Comparison of ENCODE assay signal across 26 cellular contexts in the genomic region with DNA sequence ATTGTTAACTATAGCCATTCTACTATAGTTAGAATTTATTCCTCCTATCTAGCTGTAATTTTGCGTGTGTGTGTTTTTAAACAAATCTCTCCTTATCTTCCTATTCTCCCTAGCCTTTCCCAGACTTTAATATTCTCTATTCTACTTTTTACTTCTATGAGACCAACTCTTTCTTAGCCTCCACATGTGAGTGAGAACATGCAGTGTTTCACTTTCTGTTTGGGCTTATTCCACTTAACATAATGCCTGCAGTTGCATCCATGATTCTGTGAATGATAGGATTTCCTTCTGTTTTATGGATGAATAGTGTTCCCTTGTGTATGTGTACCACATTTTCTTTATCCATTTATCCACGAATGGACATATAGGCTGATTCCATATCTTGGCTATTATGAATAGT.
"Had no signal": no experiment of that assay in that cellular context is flagged by ENCODE, and none has a peak within 500 bp of the region (broad histone marks: within the 10 kb centered on the region; RNA-seq: fewer than 3 reads in every experiment).

No MANE protein-coding gene starts in this region.

- FAIRE-seq: small intestine, urothelium cell line had no signal

- DNase-seq: nephron progenitor cell; nucleus accumbens; posterior cingulate gyrus; psoas muscle; right cardiac atrium; right lobe of liver; sigmoid colon; small intestine; stimulated activated CD4-positive, alpha-beta T cell treated with anti-CD3 and anti-CD28 coated beads, Interleukin-15, amount 100 ng/mL, for 24 hours; stimulated activated CD4-positive, alpha-beta T cell treated with anti-CD3 and anti-CD28 coated beads, Interleukin-2, amount 100 ng/mL, for 24 hours; stimulated activated CD4-positive, alpha-beta T cell treated with anti-CD3 and anti-CD28 coated beads, Interleukin-2, amount 100 ng/mL, for 48 hours; stimulated activated CD4-positive, alpha-beta T cell treated with anti-CD3 and anti-CD28 coated beads, Interleukin-4, amount 100 ng/mL, for 24 hours; stimulated activated naive B cell treated with anti-CD40 and anti-IgM and Interleukin-4, amounts not matched to agents 10 μg/mL and 1 μg/mL and 100 μg/mL, for 72 hours; stimulated activated naive CD4-positive, alpha-beta T cell treated with Interleukin-2 at 50 U/mL for 16 hours; stomach; thyroid gland; trophoblast cell; upper lobe of left lung had no signal

- H3K4me1 ChIP-seq: parathyroid adenoma, psoas muscle, right lobe of liver, sigmoid colon, stomach, thyroid gland, tibial nerve, upper lobe of left lung, vagina had no signal

- H3K27ac ChIP-seq: neutrophil, parathyroid adenoma, psoas muscle, right lobe of liver, sigmoid colon, stomach, thoracic aorta, thyroid gland, tibial nerve, upper lobe of left lung, vagina had no signal

- H3K9me3 ChIP-seq: neutrophil, psoas muscle, right lobe of liver, sigmoid colon, stomach, thoracic aorta, thyroid gland, vagina had no signal

- H3K9ac ChIP-seq: parathyroid adenoma had no signal

- H2AFZ ChIP-seq: parathyroid adenoma had no signal

- H3K36me3 ChIP-seq: neutrophil, right lobe of liver, sigmoid colon, stomach, thoracic aorta, thyroid gland, tibial nerve, upper lobe of left lung, vagina had no signal

- H3K79me2 ChIP-seq: parathyroid adenoma had no signal

- H3K4me3 ChIP-seq: psoas muscle, right lobe of liver, sigmoid colon, stomach, thoracic aorta, thyroid gland, tibial nerve, upper lobe of left lung, vagina had no signal

- H3K27me3 ChIP-seq: neutrophil, right lobe of liver, sigmoid colon, stomach, thyroid gland, tibial nerve, upper lobe of left lung, vagina had no signal

- ATAC-seq: natural killer cell treated with Interleukin-12 subunit alpha and Interleukin-12 subunit beta and Interleukin-15 and Interleukin-18, amount 100 ng/mL, for 72 hours; psoas muscle; right cardiac atrium; right lobe of liver; stimulated activated effector memory CD8-positive, alpha-beta T cell treated with anti-CD3 and anti-CD28 coated beads, Interleukin-12 subunit alpha, Interleukin-12 subunit beta, amount 100 ng/mL, for 72 hours; stimulated activated naive B cell treated with anti-CD40 and anti-IgM and Interleukin-4, amounts not matched to agents 10 μg/mL and 1 μg/mL and 100 μg/mL, for 72 hours had no signal
